Comparison of ENCODE assay signal across 9 cellular contexts in genomic region chr6:163782436-163783003, GRCh38.
DNase-seq lines count a peak whose midpoint lies in the region; ATAC-seq and TF ChIP-seq lines count a peak whose summit lies in the region.
"Had no signal": no experiment of that assay in that cellular context is flagged by ENCODE, and none has a peak within 500 bp of the region (broad histone marks: within the 10 kb centered on the region; RNA-seq: fewer than 3 reads in every experiment).

No MANE protein-coding gene starts in this region.

- H3K4me1 ChIP-seq in esophagus muscularis mucosa: peaks cover 0 to 9% (median 0%) of the 10 kb centered on the region in 4 donors

- TF ChIP-seq POLR2A in esophagus muscularis mucosa (IDR thresholded peaks at IDR 0.05; ENCODE audit: low read depth) (no peak), lower leg skin (IDR thresholded peaks at IDR 0.05) (no peak)

- H3K9me3 ChIP-seq in esophagus muscularis mucosa: no peaks in the 10 kb centered on the region

- H3K4me3 ChIP-seq in GM06990 (replicated peaks; ENCODE audit: low read depth, low read length): no peak overlapping the region
- H3K4me3 ChIP-seq in esophagus muscularis mucosa: no peak overlapping the region
- no peak overlapping the region for H3K4me3 ChIP-seq in lower leg skin (ENCODE audit: low read depth, poor library complexity, severe bottlenecking)

- no peak for TF ChIP-seq EP300 in esophagus muscularis mucosa (IDR thresholded peaks at IDR 0.05)

- no peak overlapping the region for H3K27ac ChIP-seq in esophagus muscularis mucosa (replicated peaks in 1 of 4)

- H3K36me3 ChIP-seq in GM06990 (ENCODE audit: control insufficient read depth, insufficient read depth, low read length) (no peaks in the 10 kb centered on the region), esophagus muscularis mucosa (no peaks in the 10 kb centered on the region)

- no peaks in the 10 kb centered on the region for H3K27me3 ChIP-seq in GM06990 (replicated peaks; ENCODE audit: control insufficient read depth, insufficient read depth, low read length)
- H3K27me3 ChIP-seq in esophagus muscularis mucosa: no peaks in the 10 kb centered on the region

- 80% methylated on average over 7 of the region's 7 CpGs for WGBS in esophagus muscularis mucosa
- 60 to 64% methylated on average over 7 of the region's 7 CpGs for WGBS in lower leg skin, 2 donors

- DNase-seq in GM06990 (ENCODE audit: extremely low read depth, insufficient read length) (peak; percentile 32), globus pallidus (ENCODE audit: low spot score) (peak; percentile 13), esophagus muscularis mucosa (ENCODE audit: extremely low spot score) (no peak), germinal center (ENCODE audit: low spot score) (no peak), lower leg skin (ENCODE audit: low spot score in 2 of 2) (no peak)
- DNase-seq: midbrain had no signal

- peak; percentile 80 for ATAC-seq in GM21526 (IDR thresholded peaks at IDR 0.05; ENCODE audit: low FRiP score, unreplicated experiment)
- ATAC-seq in HG03469 (IDR thresholded peaks at IDR 0.05; ENCODE audit: unreplicated experiment): peak; percentile 87
- no peak for ATAC-seq in GM19324 (IDR thresholded peaks at IDR 0.05; ENCODE audit: low FRiP score, unreplicated experiment)

- TF ChIP-seq CTCF in GM06990 (IDR thresholded peaks at IDR 0.05; ENCODE audit: insufficient read depth, low read length, poor library complexity, severe bottlenecking): no peak
- TF ChIP-seq CTCF in esophagus muscularis mucosa (IDR thresholded peaks at IDR 0.05): no peak
- no peak for TF ChIP-seq CTCF in lower leg skin (IDR thresholded peaks at IDR 0.05)

- intact Hi-C loops in esophagus muscularis mucosa (cut with DNase I): no loop called here
- intact Hi-C loops in lower leg skin (cut with DNase I; ENCODE audit: low total_unique reads): no loop called here

Comparison
In these comparisons a context has a peak if more than half of its experiments do, and no peak if none do; other contexts are left out.
1. DNase-seq: peak in GM06990 (single experiment) and globus pallidus (single experiment); none in esophagus muscularis mucosa (single experiment), germinal center (single experiment) and lower leg skin (0 of 2).